ENCODE assay signal across 11 cellular contexts in the genomic region with DNA sequence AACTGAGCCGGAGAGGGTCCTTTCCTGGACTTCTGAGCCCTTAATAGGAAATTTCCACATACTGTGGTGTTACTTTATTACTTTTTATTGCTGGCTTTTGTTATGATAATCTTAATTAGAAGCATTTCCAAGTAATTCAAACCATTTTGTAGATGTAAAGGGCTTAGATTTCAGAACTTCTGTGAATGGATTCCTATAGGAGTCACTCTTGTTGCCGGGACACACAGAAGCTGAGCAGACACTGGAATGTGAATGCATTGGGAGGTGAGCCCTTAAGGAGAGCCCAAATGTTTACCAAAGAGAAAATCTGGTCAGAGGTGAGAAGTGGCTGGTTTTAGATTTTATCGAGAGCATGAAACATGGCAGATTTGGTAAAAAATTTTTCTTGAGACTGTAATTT.
DNase-seq lines count a peak whose midpoint lies in the region; ATAC-seq and TF ChIP-seq lines count a peak whose summit lies in the region.
"Had no signal": no experiment of that assay in that cellular context is flagged by ENCODE, and none has a peak within 500 bp of the region (broad histone marks: within the 10 kb centered on the region; RNA-seq: fewer than 3 reads in every experiment).

No MANE protein-coding gene starts in this region.

- H3K4me3 ChIP-seq in body of pancreas = no peak overlapping the region
- H3K4me3 ChIP-seq in mesendoderm (ENCODE audit: low read length) = no peak overlapping the region
- H3K4me3 ChIP-seq in subcutaneous abdominal adipose tissue (ENCODE audit: low read depth in 1 of 5, low read length in 5 of 5) = no peak overlapping the region

- TF ChIP-seq CTCF in HFFc6 (IDR thresholded peaks at IDR 0.05) (no peak; the same call in 1 of the 2 replicates), body of pancreas (IDR thresholded peaks at IDR 0.05) (no peak)

- H4K5ac ChIP-seq in mesendoderm (ENCODE audit: low read length) = no peak overlapping the region

- H3K27me3 ChIP-seq in body of pancreas = no peaks in the 10 kb centered on the region
- H3K27me3 ChIP-seq in mesendoderm (ENCODE audit: insufficient read depth, low read length, poor library complexity) = no peaks in the 10 kb centered on the region
- H3K27me3 ChIP-seq in subcutaneous abdominal adipose tissue (ENCODE audit: control insufficient read depth in 5 of 5, insufficient read depth in 4 of 5, low read length in 5 of 5) = no peaks in the 10 kb centered on the region

- H3K9me3 Mint-ChIP-seq in HFFc6 = no peaks in the 10 kb centered on the region
- peaks cover 1% of the 10 kb centered on the region for H3K9me3 Mint-ChIP-seq in activated naive CD8-positive, alpha-beta T cell treated with anti-CD3 and anti-CD28 coated beads for 36 hours

- 66 to 89% methylated on average over 3 of the region's 3 CpGs for WGBS in body of pancreas, 2 donors
- no CpG with 5 or more reads among the region's 3 CpGs for WGBS in mesendoderm (ENCODE audit: extremely low coverage, insufficient coverage, low lambda C conversion rate)

- no peak overlapping the region for H2BK15ac ChIP-seq in mesendoderm (replicated peaks; ENCODE audit: low read depth)

- H3K27ac Mint-ChIP-seq in HFFc6 = peak overlapping the region; percentile 83
- no peak overlapping the region for H3K27ac Mint-ChIP-seq in activated naive CD8-positive, alpha-beta T cell treated with anti-CD3 and anti-CD28 coated beads for 36 hours

- H3K18ac ChIP-seq in mesendoderm (ENCODE audit: low read length) = no peak overlapping the region

- no peak overlapping the region for H3K56ac ChIP-seq in mesendoderm (ENCODE audit: low read length)

- DNase-seq in HFFc6 = no peak
- DNase-seq in body of pancreas = no peak
- DNase-seq in mesendoderm = peak; percentile 87
- no peak for DNase-seq in activated T-cell treated with anti-CD3 and anti-CD28 coated beads, Interleukin-2, amount 50 U/mL, for 48 hours
- DNase-seq in activated naive CD8-positive, alpha-beta T cell treated with anti-CD3 and anti-CD28 coated beads for 36 hours = no peak
- no peak for DNase-seq in HUDEP-2 (lab: John Stamatoyannopoulos, UW; ENCODE audit: unreplicated experiment in 76 of 76)
- DNase-seq: activated CD8-positive, alpha-beta memory T cell treated with anti-CD3 and anti-CD28 coated beads, Interleukin-2, amount 50 U/mL, for 4 hours; NCI-H1694; stimulated activated CD4-positive, alpha-beta T cell treated with anti-CD3 and anti-CD28 coated beads, Interleukin-12 subunit alpha, Interleukin-12 subunit beta, amount 100 ng/mL, for 4 hours had no signal

- H3K36me3 ChIP-seq in body of pancreas (replicated peaks in 1 of 2; ENCODE audit: insufficient read depth in 1 of 2, low read depth in 2 of 2) = no peaks in the 10 kb centered on the region
- no peaks in the 10 kb centered on the region for H3K36me3 ChIP-seq in mesendoderm (ENCODE audit: control insufficient read depth, insufficient read depth, low read length)
- H3K36me3 ChIP-seq in subcutaneous abdominal adipose tissue (ENCODE audit: control insufficient read depth in 5 of 5, insufficient read depth in 5 of 5, low read length in 5 of 5) = peaks cover 7 to 20% (median 11%) of the 10 kb centered on the region in 5 donors

- ATAC-seq in body of pancreas = no peak
- no peak for ATAC-seq in GM18870 (IDR thresholded peaks at IDR 0.05; ENCODE audit: unreplicated experiment)

- H3K4me2 ChIP-seq in mesendoderm (ENCODE audit: low read length) = no peak overlapping the region

- H3K23ac ChIP-seq in mesendoderm (ENCODE audit: low read length) = no peak overlapping the region

- H3K9ac ChIP-seq in mesendoderm (ENCODE audit: low read length) (no peak overlapping the region), subcutaneous abdominal adipose tissue (ENCODE audit: low read length in 5 of 5) (peak overlapping the region in 4 of 5 donors; percentile 7 to 55 (median 26))

- H3K79me2 ChIP-seq in mesendoderm (ENCODE audit: control insufficient read depth, insufficient read depth, low read length) = peaks cover 42% of the 10 kb centered on the region

- H3K4me1 ChIP-seq in body of pancreas = peaks cover 60% of the 10 kb centered on the region
- H3K4me1 ChIP-seq in mesendoderm (ENCODE audit: control insufficient read depth, low read depth, low read length) = peaks cover 11% of the 10 kb centered on the region
- H3K4me1 ChIP-seq in subcutaneous abdominal adipose tissue (ENCODE audit: control insufficient read depth in 5 of 5, insufficient read depth in 5 of 5, low read length in 5 of 5) = peaks cover 7 to 63% (median 48%) of the 10 kb centered on the region in 5 donors

- no peak overlapping the region for H2BK5ac ChIP-seq in mesendoderm (ENCODE audit: low read length)

- H4K8ac ChIP-seq in mesendoderm (ENCODE audit: low read depth, low read length) = no peak overlapping the region

- TF ChIP-seq POLR2A in body of pancreas (IDR thresholded peaks at IDR 0.05) = no peak

- H3K4me3 Mint-ChIP-seq in HFFc6 = peak overlapping the region; percentile 71
- no peak overlapping the region for H3K4me3 Mint-ChIP-seq in activated naive CD8-positive, alpha-beta T cell treated with anti-CD3 and anti-CD28 coated beads for 36 hours

- H3K27ac ChIP-seq in body of pancreas (peak overlapping the region; percentile 20 to 71 (median 49)), mesendoderm (ENCODE audit: low read depth, low read length) (no peak overlapping the region), subcutaneous abdominal adipose tissue (ENCODE audit: low read depth, low read length) (peak overlapping the region; percentile 89)

- H2BK120ac ChIP-seq in mesendoderm (ENCODE audit: low read depth, low read length) = no peak overlapping the region

- H3K4ac ChIP-seq in mesendoderm (ENCODE audit: low read depth, low read length) = no peak overlapping the region

- no peak overlapping the region for H2AK5ac ChIP-seq in mesendoderm (ENCODE audit: low read length)

- H3K9me3 ChIP-seq in body of pancreas (no peaks in the 10 kb centered on the region), subcutaneous abdominal adipose tissue (ENCODE audit: control insufficient read depth in 5 of 5, low read length in 5 of 5) (no peaks in the 10 kb centered on the region)

- peaks cover 18% of the 10 kb centered on the region for H3K79me1 ChIP-seq in mesendoderm (ENCODE audit: low read length)

- intact Hi-C loops in body of pancreas (cut with DNase I) = no loop called here

- H3K4me1 Mint-ChIP-seq in HFFc6 (ENCODE audit: low read depth) = peaks cover 86% of the 10 kb centered on the region
- H3K4me1 Mint-ChIP-seq in activated naive CD8-positive, alpha-beta T cell treated with anti-CD3 and anti-CD28 coated beads for 36 hours = peaks cover 26% of the 10 kb centered on the region

- H3K36me3 Mint-ChIP-seq in HFFc6 (ENCODE audit: low read depth) = peaks cover 24% of the 10 kb centered on the region
- peaks cover 33% of the 10 kb centered on the region for H3K36me3 Mint-ChIP-seq in activated naive CD8-positive, alpha-beta T cell treated with anti-CD3 and anti-CD28 coated beads for 36 hours

- peaks cover 1% of the 10 kb centered on the region for H3K27me3 Mint-ChIP-seq in HFFc6 (ENCODE audit: insufficient read depth)
- H3K27me3 Mint-ChIP-seq in activated naive CD8-positive, alpha-beta T cell treated with anti-CD3 and anti-CD28 coated beads for 36 hours = no peaks in the 10 kb centered on the region
